ENCODE assay signal across 22 cellular contexts in genomic region chr4:140717313-140717712, GRCh38. TPM values are rescaled to one million over a fixed set of nuclear protein-coding genes. Genes with fewer than 3 reads are reported as not detected.
A peak's percentile ranks its signal among the peaks of the same experiment; 100 is the strongest.
DNase-seq lines count a peak whose midpoint lies in the region; ATAC-seq, FAIRE-seq and TF ChIP-seq lines count a peak whose summit lies in the region.
"Had no signal": no experiment of that assay in that cellular context is flagged by ENCODE, and none has a peak within 500 bp of the region (broad histone marks: within the 10 kb centered on the region; RNA-seq: fewer than 3 reads in every experiment).

No MANE protein-coding gene starts in this region.

- dilution Hi-C loops in IMR-90 (cut with HindIII; ENCODE audit: low sequenced_read_pairs, unreplicated experiment), result no loop called here

- H3K27me3 ChIP-seq in IMR-90 (ENCODE audit: control insufficient read depth, insufficient read depth, low read length) (no peaks in the 10 kb centered on the region), GM12878 (replicated peaks in 1 of 2; ENCODE audit: control insufficient read depth in 2 of 2, insufficient read depth in 2 of 2, low read length in 1 of 2) (no peaks in the 10 kb centered on the region)
- H3K27me3 ChIP-seq: ascending aorta, heart left ventricle, neutrophil, right atrium auricular region had no signal

- FAIRE-seq in GM12878 (lab: Jason Lieb, UNC) (no peak), islet of Langerhans (lab: Jason Lieb, UNC) (peak; percentile 30)
- FAIRE-seq: H1 had no signal

- DNase-seq in IMR-90 (no peak), GM12878 (ENCODE audit: low read depth, low spot score) (no peak), NCI-H345 (lab: John Stamatoyannopoulos, UW) (no peak), ureter (ENCODE audit: low spot score) (no peak)
- no peak for DNase-seq in activated T-cell treated with anti-CD3 and anti-CD28 coated beads, Interleukin-2, amount 50 U/mL, for 4 hours
- DNase-seq: activated CD8-positive, alpha-beta T cell treated with anti-CD3 and anti-CD28 coated beads for 36 hours; activated naive CD4-positive, alpha-beta T cell treated with anti-CD3 and anti-CD28 coated beads for 36 hours; DMS79 treated with DMSO at 0.1 percent for 48 hours; effector memory CD8-positive, alpha-beta T cell; heart left ventricle; KG1; left ventricle myocardium superior; NCI-H1930; stimulated activated CD4-positive, alpha-beta T cell treated with anti-CD3 and anti-CD28 coated beads, Interleukin-15, amount 100 ng/mL, for 24 hours; T1000 had no signal

- H3K4me2 ChIP-seq in IMR-90 (ENCODE audit: low read depth, low read length) (no peak overlapping the region), GM12878 (ENCODE audit: control insufficient read depth, insufficient read depth) (no peak overlapping the region; the same call in 1 of the 2 replicates)

- no peak for TF ChIP-seq RAD21 in IMR-90 (IDR thresholded peaks at IDR 0.05; ENCODE audit: low read length)
- no peak for TF ChIP-seq RAD21 in GM12878 (IDR thresholded peaks at IDR 0.05; ENCODE audit: insufficient read depth, low read depth, low read length)

- H3K27ac ChIP-seq in IMR-90 (ENCODE audit: insufficient read depth, low read length) (no peak overlapping the region), GM12878 (ENCODE audit: control insufficient read depth, insufficient read depth) (no peak overlapping the region)
- H3K27ac ChIP-seq: ascending aorta, neutrophil, right atrium auricular region had no signal

- peaks cover 22 to 31% of the 10 kb centered on the region in 2 experiments; a peak in 2 of 4 replicates for H3K79me1 ChIP-seq in IMR-90 (ENCODE audit: low read depth in 1 of 2, low read length in 2 of 2)

- TF ChIP-seq CTCF in IMR-90 (conservative IDR thresholded peaks at IDR 0.05; ENCODE audit: low read depth, low read length) (no peak), GM12878 (IDR thresholded peaks at IDR 0.05 in 2 of 3, conservative IDR thresholded peaks at IDR 0.05 in 1 of 3; ENCODE audit: control insufficient read depth in 2 of 3, extremely low read depth in 1 of 3, insufficient read depth in 1 of 3, low read depth in 3 of 3, low read length in 3 of 3) (no peak)

- H3K4me1 Mint-ChIP-seq in stimulated activated memory B cell treated with anti-CD40 and anti-IgM and Interleukin-4, amounts not matched to agents 10 μg/mL and 1 μg/mL and 100 μg/mL, for 72 hours, result peaks cover 80% of the 10 kb centered on the region
- peaks cover 23% of the 10 kb centered on the region for H3K4me1 Mint-ChIP-seq in activated T-cell treated with anti-CD3 and anti-CD28 coated beads, Interleukin-2, amount 50 U/mL, for 4 hours (ENCODE audit: low read depth)

- H3K4me3 Mint-ChIP-seq in stimulated activated memory B cell treated with anti-CD40 and anti-IgM and Interleukin-4, amounts not matched to agents 10 μg/mL and 1 μg/mL and 100 μg/mL, for 72 hours, result peak overlapping the region; percentile 42
- H3K4me3 Mint-ChIP-seq in activated T-cell treated with anti-CD3 and anti-CD28 coated beads, Interleukin-2, amount 50 U/mL, for 4 hours, result no peak overlapping the region
- H3K4me3 Mint-ChIP-seq: activated CD8-positive, alpha-beta T cell treated with anti-CD3 and anti-CD28 coated beads for 36 hours; activated naive CD4-positive, alpha-beta T cell treated with anti-CD3 and anti-CD28 coated beads for 36 hours; effector memory CD8-positive, alpha-beta T cell had no signal

- BruUV-seq in IMR-90 (replicated peaks; lab: Mats Ljungman, UMichigan) (no TSS peak), GM12878 (replicated peaks; lab: Mats Ljungman, UMichigan) (no TSS peak)

- H3K27me3 Mint-ChIP-seq in stimulated activated memory B cell treated with anti-CD40 and anti-IgM and Interleukin-4, amounts not matched to agents 10 μg/mL and 1 μg/mL and 100 μg/mL, for 72 hours, result no peaks in the 10 kb centered on the region
- no peaks in the 10 kb centered on the region for H3K27me3 Mint-ChIP-seq in activated T-cell treated with anti-CD3 and anti-CD28 coated beads, Interleukin-2, amount 50 U/mL, for 4 hours (ENCODE audit: low read depth)
- H3K27me3 Mint-ChIP-seq: activated CD8-positive, alpha-beta T cell treated with anti-CD3 and anti-CD28 coated beads for 36 hours had no signal

- H3K36me3 ChIP-seq in IMR-90 (ENCODE audit: control insufficient read depth, insufficient read depth, low read length), result no peaks in the 10 kb centered on the region
- no peaks in the 10 kb centered on the region for H3K36me3 ChIP-seq in GM12878 (ENCODE audit: control insufficient read depth in 2 of 2, insufficient read depth in 2 of 2, low read length in 1 of 2)
- H3K36me3 ChIP-seq: ascending aorta, heart left ventricle, neutrophil, right atrium auricular region had no signal

- H2AFZ ChIP-seq in IMR-90 (replicated peaks; ENCODE audit: low read length, poor library complexity), result no peak overlapping the region
- peak overlapping the region; percentile 61 for H2AFZ ChIP-seq in GM12878 (ENCODE audit: control insufficient read depth, low read depth, low read length)

- POLR2A ChIA-PET in IMR-90 (lab: Charles Lee; ENCODE audit: unreplicated experiment) (no interaction called here), GM12878 (lab: Charles Lee) (no interaction called here)

- no peaks in the 10 kb centered on the region for H3K9me3 Mint-ChIP-seq in stimulated activated memory B cell treated with anti-CD40 and anti-IgM and Interleukin-4, amounts not matched to agents 10 μg/mL and 1 μg/mL and 100 μg/mL, for 72 hours
- H3K9me3 Mint-ChIP-seq in activated T-cell treated with anti-CD3 and anti-CD28 coated beads, Interleukin-2, amount 50 U/mL, for 4 hours, result no peaks in the 10 kb centered on the region
- H3K9me3 Mint-ChIP-seq: activated CD8-positive, alpha-beta T cell treated with anti-CD3 and anti-CD28 coated beads for 36 hours; activated naive CD4-positive, alpha-beta T cell treated with anti-CD3 and anti-CD28 coated beads for 36 hours; effector memory CD8-positive, alpha-beta T cell had no signal

- no peak overlapping the region for H3K4me3 ChIP-seq in IMR-90 (ENCODE audit: insufficient read depth, low read depth, low read length)
- H3K4me3 ChIP-seq in GM12878, result no peak overlapping the region
- H3K4me3 ChIP-seq: ascending aorta, heart left ventricle, right atrium auricular region had no signal

- no peak overlapping the region for H3K4ac ChIP-seq in IMR-90 (ENCODE audit: low read depth, low read length)

- no peak overlapping the region for H2BK20ac ChIP-seq in IMR-90 (ENCODE audit: low read depth, low read length)

- no peak overlapping the region for H3K14ac ChIP-seq in IMR-90 (replicated peaks; ENCODE audit: low read depth, low read length)

- RAD21 ChIA-PET in GM12878 (lab: Charles Lee; ENCODE audit: unreplicated experiment), result no interaction called here

- in situ Hi-C loops in IMR-90 (cut with MboI; ENCODE audit: low sequenced_read_pairs) (no loop called here), GM12878 (cut with MboI) (no loop called here)

- TF ChIP-seq POLR2A in IMR-90 (IDR thresholded peaks at IDR 0.05; ENCODE audit: low read depth, low read length) (no peak), GM12878 (IDR thresholded peaks at IDR 0.05; ENCODE audit: low read depth, low read length) (no peak)

- H3K56ac ChIP-seq in IMR-90 (ENCODE audit: extremely low read depth, insufficient read depth, low read length), result no peak overlapping the region

- H2BK120ac ChIP-seq in IMR-90 (ENCODE audit: low read depth, low read length), result no peak overlapping the region

- intact Hi-C loops in IMR-90 (cut with micrococcal nuclease), result no loop called here
- intact Hi-C loops in GM12878 (cut with micrococcal nuclease; ENCODE audit: unreplicated experiment), result no loop called here

- H3K9ac ChIP-seq in IMR-90 (ENCODE audit: low read depth, low read length), result no peak overlapping the region
- H3K9ac ChIP-seq in GM12878 (ENCODE audit: control insufficient read depth, insufficient read depth, low read length), result no peak overlapping the region

- no peaks in the 10 kb centered on the region for H3K9me3 ChIP-seq in IMR-90 (ENCODE audit: control insufficient read depth, insufficient read depth, low read length)
- no peaks in the 10 kb centered on the region for H3K9me3 ChIP-seq in GM12878 (replicated peaks; ENCODE audit: control insufficient read depth, insufficient read depth, low read length)
- H3K9me3 ChIP-seq: ascending aorta, heart left ventricle, neutrophil, right atrium auricular region had no signal

- H4K8ac ChIP-seq in IMR-90 (ENCODE audit: low read depth in 2 of 2, low read length in 2 of 2), result no peak overlapping the region

- no peak overlapping the region for H3K18ac ChIP-seq in IMR-90 (ENCODE audit: low read depth, low read length)

- no peak overlapping the region for H4K5ac ChIP-seq in IMR-90 (ENCODE audit: low read depth, low read length)

- no peak overlapping the region for H2AK5ac ChIP-seq in IMR-90 (ENCODE audit: low read depth, low read length)

- no CpG with 5 or more reads among the region's 2 CpGs for WGBS in IMR-90 (ENCODE audit: extremely low coverage in 2 of 2, insufficient read length in 1 of 2), 2 experiments
- WGBS in GM12878 (ENCODE audit: insufficient coverage, insufficient replicate concordance, low lambda C conversion rate, missing lambda C conversion rate), result 32% methylated on average over 2 of the region's 2 CpGs

- SMC1A ChIA-PET in GM12878 (lab: Charles Lee; ENCODE audit: uncharacterized antibody, unreplicated experiment), result interaction anchor here (0.9 kb wide), 1 partner anchor 342 kb away, joined by 3 read pairs; no protein-coding TSS in a partner anchor

- H4K20me1 ChIP-seq in IMR-90 (ENCODE audit: insufficient read depth, low read length), result no peaks in the 10 kb centered on the region; the same call in 1 of the 2 replicates
- H4K20me1 ChIP-seq in GM12878 (ENCODE audit: control insufficient read depth, insufficient read depth), result no peaks in the 10 kb centered on the region

- H3K36me3 Mint-ChIP-seq in stimulated activated memory B cell treated with anti-CD40 and anti-IgM and Interleukin-4, amounts not matched to agents 10 μg/mL and 1 μg/mL and 100 μg/mL, for 72 hours, result peaks cover 6% of the 10 kb centered on the region
- no peaks in the 10 kb centered on the region for H3K36me3 Mint-ChIP-seq in activated T-cell treated with anti-CD3 and anti-CD28 coated beads, Interleukin-2, amount 50 U/mL, for 4 hours (ENCODE audit: insufficient read depth)

- H3K4me1 ChIP-seq in IMR-90 (ENCODE audit: control insufficient read depth, insufficient read depth, low read length) (peaks cover 7% of the 10 kb centered on the region), GM12878 (ENCODE audit: control insufficient read depth, insufficient read depth, low read length) (peaks cover 28% of the 10 kb centered on the region)
- H3K4me1 ChIP-seq: ascending aorta had no signal

- H3K9me1 ChIP-seq in IMR-90 (ENCODE audit: insufficient read depth, low read length), result peaks cover 11% of the 10 kb centered on the region

- H2BK5ac ChIP-seq in IMR-90 (ENCODE audit: low read depth, low read length, poor library complexity, severe bottlenecking), result no peak overlapping the region

- peak overlapping the region; percentile 78 for H3K27ac Mint-ChIP-seq in stimulated activated memory B cell treated with anti-CD40 and anti-IgM and Interleukin-4, amounts not matched to agents 10 μg/mL and 1 μg/mL and 100 μg/mL, for 72 hours
- H3K27ac Mint-ChIP-seq: activated CD8-positive, alpha-beta T cell treated with anti-CD3 and anti-CD28 coated beads for 36 hours; activated naive CD4-positive, alpha-beta T cell treated with anti-CD3 and anti-CD28 coated beads for 36 hours; effector memory CD8-positive, alpha-beta T cell had no signal

- H4K91ac ChIP-seq in IMR-90 (ENCODE audit: insufficient read depth, low read depth, low read length), result no peak overlapping the region

- CTCF ChIA-PET in IMR-90 (lab: Yijun Ruan, JAX), result no interaction called here
- CTCF ChIA-PET in GM12878 (lab: Yijun Ruan, JAX), result interaction anchor here (1.1 to 1.6 kb wide), 2 partner anchors 90 to 134 kb away, joined by 3 to 4 read pairs; no protein-coding TSS in a partner anchor

- no peak overlapping the region for H3K23ac ChIP-seq in IMR-90 (ENCODE audit: low read depth, low read length)

- ATAC-seq in IMR-90 (ENCODE audit: low read depth) (no peak), GM12878 (no peak), GM21619 (IDR thresholded peaks at IDR 0.05; ENCODE audit: unreplicated experiment) (no peak)
- no peak for ATAC-seq in stimulated activated memory B cell treated with anti-CD40 and anti-IgM and Interleukin-4, amounts not matched to agents 10 μg/mL and 1 μg/mL and 100 μg/mL, for 72 hours
- ATAC-seq in activated T-cell treated with anti-CD3 and anti-CD28 coated beads, Interleukin-2, amount 50 U/mL, for 4 hours, result no peak
- ATAC-seq: activated CD8-positive, alpha-beta T cell treated with anti-CD3 and anti-CD28 coated beads for 36 hours; effector memory CD8-positive, alpha-beta T cell; heart left ventricle; left ventricle myocardium superior had no signal

- H2AK9ac ChIP-seq in IMR-90 (replicated peaks; ENCODE audit: low read depth, low read length, poor library complexity), result no peak overlapping the region

- TF ChIP-seq EP300 in GM12878 (IDR thresholded peaks at IDR 0.05; ENCODE audit: borderline replicate concordance in 1 of 2, control insufficient read depth in 1 of 2, low read depth in 2 of 2, low read length in 2 of 2), result no peak

- H2BK15ac ChIP-seq in IMR-90 (ENCODE audit: low read depth, low read length), result no peak overlapping the region

- H3K79me2 ChIP-seq in GM12878 (ENCODE audit: control insufficient read depth, insufficient read depth, low read length), result no peaks in the 10 kb centered on the region; the same call in 1 of the 2 replicates

RNA-seq across cellular contexts. Expression of gene TBC1D9, which starts 38.9 kb away (rescaled TPM):
- total RNA-seq in IMR-90 (2012; rRNA removed) (15.2 and 16.9 TPM in 2 replicates), GM12878 (2014; rRNA removed) (11.5 and 14.1 TPM in 2 replicates), GM12878 (2014; rRNA removed; fragmentation: Illumina TruSeq; extraction: Trizol) (10.5 and 10.9 TPM in 2 replicates), GM12878 (2021) (12.9 and 14.9 TPM in 2 replicates), ureter (64.3 TPM)
- polyA plus RNA-seq in IMR-90 (2012; rRNA removed) (10.4 and 11.7 TPM in 2 replicates), GM12878 (2011; rRNA removed) (2.8 and 3.4 TPM in 2 replicates), GM12878 (2014; fragmentation: Illumina TruSeq; extraction: Trizol) (11.4 and 11.8 TPM in 2 replicates), GM12878 (2014; fragmentation: Nextera tagmentation; extraction: Ambion mirVana) (1 to 10 TPM in 1 of 2 experiments, under 1 TPM in 1; 0.87 to 1.4 TPM), GM12878 (2014; rRNA removed) (8.2 and 9.8 TPM in 2 replicates), GM12878 (2016; fragmentation: Nextera tagmentation; extraction: Ambion mirVana) (1 to 10 TPM; 3.4 to 4.5 TPM)
- 5.9 and 6.3 TPM in 2 replicates for polyA plus RNA-seq in IMR-90 (2012; cell fraction: cytosol; rRNA removed)
- 5.8 and 7.3 TPM in 2 replicates for polyA plus RNA-seq in IMR-90 (2012; cell fraction: nucleus; rRNA removed; ENCODE audit: low replicate concordance)
- 35.8 and 45.4 TPM in 2 replicates for total RNA-seq in GM12878 (2013; cell fraction: nucleolus; rRNA removed)
- 2.3 TPM for polyA plus RNA-seq in GM12878 (2011; ENCODE audit: low read depth)
- polyA plus RNA-seq in GM12878 (2011; cell fraction: cytosol; rRNA removed), result 1.9 TPM in 2 replicates
- polyA plus RNA-seq in GM12878 (2011; cell fraction: nucleus; rRNA removed), result 1.6 and 2.8 TPM in 2 replicates
- 3.2 TPM in 2 replicates for polyA plus RNA-seq in GM12878 (2012)
- polyA minus RNA-seq in GM12878 (2011; rRNA and poly(A)+ RNA removed), result 6.4 and 10.8 TPM in 2 replicates
- polyA minus RNA-seq in GM12878 (2011; cell fraction: cytosol; rRNA and poly(A)+ RNA removed), result 1.7 and 2.8 TPM in 2 replicates
- 4.1 and 8.8 TPM in 2 replicates for polyA minus RNA-seq in GM12878 (2011; cell fraction: nucleus; rRNA and poly(A)+ RNA removed)
- under 1 TPM; 0.18 to 0.27 (median 0.18) TPM for total RNA-seq in activated T-cell treated with anti-CD3 and anti-CD28 coated beads, Interleukin-2, amount 50 U/mL, for 4 hours
- total RNA-seq: activated CD8-positive, alpha-beta T cell treated with anti-CD3 and anti-CD28 coated beads for 36 hours had no signal

Comparison
In these comparisons a context has a peak if more than half of its experiments do, and no peak if none do; other contexts are left out.
1. RNA of gene TBC1D9, which starts 38.9 kb away (total RNA-seq): 64.3 TPM in ureter (single experiment), 15.2 to 16.9 TPM in IMR-90 and 10.5 to 45.4 TPM in GM12878; 0.18 to 0.27 TPM in activated T-cell treated with anti-CD3 and anti-CD28 coated beads, Interleukin-2, amount 50 U/mL, for 4 hours; every median in the first group is over 4 times any median in the second.